ENCODE assay signal across 1 cellular context in genomic region chr2:238259085-238260020, GRCh38.
TF ChIP-seq lines count a peak whose summit lies in the region.

No MANE protein-coding gene starts in this region.

TF ChIP-seq in HepG2, 621 proteins besides CTCF, POLR2A, EP300 and RAD21 (continued from another document and continues in another):
- TF ChIP-seq ZNF276 (CRISPR knock-in tag; IDR thresholded peaks at IDR 0.05; ENCODE audit: low read depth) (no peak), NFAT5 (CRISPR knock-in tag; IDR thresholded peaks at IDR 0.05) (no peak), SOX5 (CRISPR knock-in tag; IDR thresholded peaks at IDR 0.05; ENCODE audit: borderline replicate concordance) (no peak), HNF4G (IDR thresholded peaks at IDR 0.05; ENCODE audit: borderline replicate concordance, low read depth, low read length) (no peak), HNF4G (CRISPR knock-in tag; IDR thresholded peaks at IDR 0.05; ENCODE audit: borderline replicate concordance, low read depth) (no peak), SP2 (CRISPR knock-in tag; IDR thresholded peaks at IDR 0.05) (0 out of 2 replicates have a peak, but pooled peaks have one; percentile 25), ZNF160 (CRISPR knock-in tag; IDR thresholded peaks at IDR 0.05) (no peak), AGO1 (IDR thresholded peaks at IDR 0.05; ENCODE audit: low read depth, low read length, poor library complexity, severe bottlenecking) (no peak), RERE (CRISPR knock-in tag; IDR thresholded peaks at IDR 0.05; ENCODE audit: low read depth) (no peak), TIGD3 (CRISPR knock-in tag; IDR thresholded peaks at IDR 0.05; ENCODE audit: borderline replicate concordance) (no peak), DZIP1 (CRISPR knock-in tag; IDR thresholded peaks at IDR 0.05) (no peak), SMARCC2 (IDR thresholded peaks at IDR 0.05) (no peak), DMAP1 (CRISPR knock-in tag; IDR thresholded peaks at IDR 0.05) (no peak), SALL1 (CRISPR knock-in tag; IDR thresholded peaks at IDR 0.05) (no peak), ZNF720 (CRISPR knock-in tag; IDR thresholded peaks at IDR 0.05) (no peak), NFKB2 (CRISPR knock-in tag; IDR thresholded peaks at IDR 0.05; ENCODE audit: borderline replicate concordance) (0 out of 2 replicates have a peak, but pooled peaks have one; percentile 26), RBM39 (IDR thresholded peaks at IDR 0.05; ENCODE audit: low read depth, low read length, poor library complexity, severe bottlenecking) (no peak), PHB2 (IDR thresholded peaks at IDR 0.05; ENCODE audit: partially characterized antibody) (no peak), ZNF230 (CRISPR knock-in tag; IDR thresholded peaks at IDR 0.05) (no peak), HMGXB4 (CRISPR knock-in tag; IDR thresholded peaks at IDR 0.05; ENCODE audit: borderline replicate concordance in 1 of 2, low read depth in 1 of 2) (no peak), RBM22 (optimal IDR thresholded peaks at IDR 0.05; ENCODE audit: low read length) (peak; percentile 75), ZNF749 (CRISPR knock-in tag; IDR thresholded peaks at IDR 0.05; ENCODE audit: borderline replicate concordance) (no peak), NCOR1 (IDR thresholded peaks at IDR 0.05; ENCODE audit: borderline replicate concordance, low read length) (no peak), MIER3 (CRISPR knock-in tag; IDR thresholded peaks at IDR 0.05; ENCODE audit: borderline replicate concordance) (no peak), AGO2 (optimal IDR thresholded peaks at IDR 0.05; ENCODE audit: low read depth, low read length) (peak; percentile 48), LCORL (IDR thresholded peaks at IDR 0.05) (no peak), LCORL (CRISPR knock-in tag; IDR thresholded peaks at IDR 0.05) (no peak), ZFX (CRISPR knock-in tag; IDR thresholded peaks at IDR 0.05; ENCODE audit: low read depth) (peak; percentile 53; the same call in 1 of the 2 replicates), MXD4 (CRISPR knock-in tag; IDR thresholded peaks at IDR 0.05) (no peak), HOXA7 (CRISPR knock-in tag; IDR thresholded peaks at IDR 0.05) (no peak), HOXA5 (CRISPR knock-in tag; IDR thresholded peaks at IDR 0.05) (no peak), ZNF776 (CRISPR knock-in tag; IDR thresholded peaks at IDR 0.05) (0 out of 2 replicates have a peak, but pooled peaks have one; percentile 23), TRIM24 (CRISPR knock-in tag; IDR thresholded peaks at IDR 0.05) (no peak), SETDB1 (CRISPR knock-in tag; IDR thresholded peaks at IDR 0.05; ENCODE audit: borderline replicate concordance) (no peak), TBX2 (CRISPR knock-in tag; IDR thresholded peaks at IDR 0.05; ENCODE audit: borderline replicate concordance) (no peak), ZNF687 (CRISPR knock-in tag; IDR thresholded peaks at IDR 0.05) (peak; percentile 48), KMT2A (CRISPR knock-in tag; IDR thresholded peaks at IDR 0.05) (no peak), MXD1 (CRISPR knock-in tag; IDR thresholded peaks at IDR 0.05) (no peak)
